Comparison of ENCODE assay signal across 38 cellular contexts in the genomic region with DNA sequence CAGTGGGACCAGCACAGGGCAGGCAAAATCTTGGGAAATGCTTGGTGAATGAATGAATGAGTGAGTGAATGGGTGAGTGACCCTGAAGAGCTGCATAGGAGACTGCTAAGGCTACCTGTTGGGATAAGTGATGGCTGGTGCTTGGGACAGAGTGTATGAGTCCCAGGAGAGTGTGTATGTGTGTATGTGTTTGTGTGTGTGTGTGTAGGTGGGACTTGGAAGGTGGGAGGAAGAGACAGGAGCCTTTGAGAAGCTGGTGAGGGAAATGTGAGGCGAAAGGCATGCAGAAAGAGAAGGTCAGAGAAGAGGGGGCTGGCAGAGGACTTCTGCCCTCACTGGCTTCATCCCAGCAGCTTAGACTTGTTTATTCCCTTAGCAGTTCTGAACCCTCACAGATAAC. TPM values are rescaled to one million over a fixed set of nuclear protein-coding genes. Genes with fewer than 3 reads are reported as not detected.
"Had no signal": no experiment of that assay in that cellular context is flagged by ENCODE, and none has a peak within 500 bp of the region (broad histone marks: within the 10 kb centered on the region; RNA-seq: fewer than 3 reads in every experiment).

No MANE protein-coding gene starts in this region.

- H3K36me3 Mint-ChIP-seq: activated CD4-positive, alpha-beta memory T cell treated with anti-CD3 and anti-CD28 coated beads for 36 hours; activated naive CD8-positive, alpha-beta T cell treated with anti-CD3 and anti-CD28 coated beads for 36 hours; brain had no signal

- H3K9me3 Mint-ChIP-seq: activated naive CD4-positive, alpha-beta T cell treated with anti-CD3 and anti-CD28 coated beads, Interleukin-2, amount 50 U/mL, for 72 hours had no signal

- H3K4me1 ChIP-seq: adrenal gland had no signal

- H3K4me1 Mint-ChIP-seq: activated B cell treated with CpG ODN at 0.5 μM for 24 hours; activated CD4-positive, alpha-beta T cell treated with anti-CD3 and anti-CD28 coated beads, Interleukin-2, amount 10 ng/mL, durations not matched to agents 24 days and 14 days; activated naive CD8-positive, alpha-beta T cell treated with anti-CD3 and anti-CD28 coated beads for 36 hours; activated T-helper 17 cell treated with anti-CD3 and anti-CD28 coated beads, Interleukin-2, amount 50 U/mL, for 72 hours; brain had no signal

- H3K27ac Mint-ChIP-seq: activated B cell treated with CpG ODN at 0.5 μM for 24 hours; activated CD4-positive, alpha-beta memory T cell treated with anti-CD3 and anti-CD28 coated beads for 36 hours; activated CD4-positive, alpha-beta T cell treated with anti-CD3 and anti-CD28 coated beads, Interleukin-2, amount 10 ng/mL, durations not matched to agents 24 days and 14 days; activated CD8-positive, alpha-beta T cell treated with anti-CD3 and anti-CD28 coated beads for 36 hours; activated naive CD4-positive, alpha-beta T cell treated with anti-CD3 and anti-CD28 coated beads for 36 hours; activated naive CD4-positive, alpha-beta T cell treated with anti-CD3 and anti-CD28 coated beads, Interleukin-2, amount 50 U/mL, for 72 hours; activated naive CD8-positive, alpha-beta T cell treated with anti-CD3 and anti-CD28 coated beads for 36 hours; activated T-cell treated with anti-CD3 and anti-CD28 coated beads, Interleukin-2, amount 50 U/mL, for 72 hours; activated T-helper 1 cell treated with anti-CD3 and anti-CD28 coated beads, Interleukin-12 subunit alpha, Interleukin-12 subunit beta, Interleukin-2, Interleukin-4 antibody, amounts not matched to agents 30 ng/mL and 10 ng/mL and 1 ng/mL, durations not matched to agents 14 hours and 24 hours and 36 hours; activated T-helper 17 cell treated with anti-CD3 and anti-CD28 coated beads, Interleukin-2, amount 50 U/mL, for 72 hours; brain; T-helper 1 cell treated with Interleukin-12 subunit alpha and Interleukin-12 subunit beta and Interleukin-4 antibody, amounts not matched to agents 30 μg/mL and 1 μg/mL, for 36 hours; T-helper 2 cell treated with Interferon-gamma antibody and Interleukin-4, amounts not matched to agents 5 μg/mL and 100 μg/mL, for 36 hours had no signal

- H3K36me3 ChIP-seq: adrenal gland had no signal

- H3K27ac ChIP-seq: adrenal gland, VCaP had no signal

- H3K4me3 ChIP-seq: adrenal gland had no signal

- H3K4me3 Mint-ChIP-seq: activated B cell treated with CpG ODN at 0.5 μM for 24 hours; activated CD4-positive, alpha-beta memory T cell treated with anti-CD3 and anti-CD28 coated beads for 36 hours; activated CD4-positive, alpha-beta T cell treated with anti-CD3 and anti-CD28 coated beads, Interleukin-2, amount 10 ng/mL, durations not matched to agents 24 days and 14 days; activated CD8-positive, alpha-beta T cell treated with anti-CD3 and anti-CD28 coated beads for 36 hours; activated naive CD4-positive, alpha-beta T cell treated with anti-CD3 and anti-CD28 coated beads for 36 hours; activated naive CD8-positive, alpha-beta T cell treated with anti-CD3 and anti-CD28 coated beads for 36 hours; activated T-cell treated with anti-CD3 and anti-CD28 coated beads, Interleukin-2, amount 50 U/mL, for 4 hours; activated T-cell treated with anti-CD3 and anti-CD28 coated beads, Interleukin-2, amount 50 U/mL, for 72 hours; activated T-helper 1 cell treated with anti-CD3 and anti-CD28 coated beads, Interleukin-12 subunit alpha, Interleukin-12 subunit beta, Interleukin-2, Interleukin-4 antibody, amounts not matched to agents 30 ng/mL and 10 ng/mL and 1 ng/mL, durations not matched to agents 14 hours and 24 hours and 36 hours; activated T-helper 17 cell treated with anti-CD3 and anti-CD28 coated beads, Interleukin-2, amount 50 U/mL, for 72 hours; brain; T-helper 1 cell treated with Interleukin-12 subunit alpha and Interleukin-12 subunit beta and Interleukin-4 antibody, amounts not matched to agents 30 μg/mL and 1 μg/mL, for 36 hours; T-helper 2 cell treated with Interferon-gamma antibody and Interleukin-4, amounts not matched to agents 5 μg/mL and 100 μg/mL, for 36 hours had no signal

- ATAC-seq: activated CD8-positive, alpha-beta T cell treated with anti-CD3 and anti-CD28 coated beads for 36 hours; activated naive CD4-positive, alpha-beta T cell treated with anti-CD3 and anti-CD28 coated beads, Interleukin-2, amount 50 U/mL, for 72 hours; activated T-cell treated with anti-CD3 and anti-CD28 coated beads, Interleukin-2, amount 50 U/mL, for 4 hours; activated T-cell treated with anti-CD3 and anti-CD28 coated beads, Interleukin-2, amount 50 U/mL, for 72 hours; activated T-helper 17 cell treated with anti-CD3 and anti-CD28 coated beads, Interleukin-2, amount 50 U/mL, for 72 hours had no signal

- H3K9me3 ChIP-seq: adrenal gland had no signal

- DNase-seq: activated B cell treated with CpG ODN at 0.5 μM for 24 hours; activated CD4-positive, alpha-beta memory T cell treated with anti-CD3 and anti-CD28 coated beads for 36 hours; activated CD4-positive, alpha-beta T cell treated with anti-CD3 and anti-CD28 coated beads for 4 hours; activated CD4-positive, alpha-beta T cell treated with anti-CD3 and anti-CD28 coated beads, Interleukin-2, amount 10 ng/mL, durations not matched to agents 24 days and 14 days; activated CD4-positive, alpha-beta T cell treated with anti-CD3 and anti-CD28 coated beads, Interleukin-2, amount 50 U/mL, for 1 hour; activated CD4-positive, alpha-beta T cell treated with anti-CD3 and anti-CD28 coated beads, Interleukin-2, amount 50 U/mL, for 4 hours; activated CD4-positive, CD25-positive, alpha-beta regulatory T cell treated with anti-CD3 and anti-CD28 coated beads, Interleukin-2, amount 50 U/mL, for 72 hours; activated CD8-positive, alpha-beta memory T cell treated with anti-CD3 and anti-CD28 coated beads, Interleukin-2, amount 50 U/mL, for 4 hours; activated CD8-positive, alpha-beta T cell treated with anti-CD3 and anti-CD28 coated beads for 36 hours; activated effector memory CD4-positive, alpha-beta T cell treated with anti-CD3 and anti-CD28 coated beads, Interleukin-2, amount 50 U/mL, for 16 hours; activated gamma-delta T cell treated with Interleukin-2 at 50 U/mL for 16 hours; activated naive CD4-positive, alpha-beta T cell; activated naive CD4-positive, alpha-beta T cell treated with anti-CD3 and anti-CD28 coated beads for 36 hours; activated naive CD4-positive, alpha-beta T cell treated with anti-CD3 and anti-CD28 coated beads, Interleukin-2, amount 50 U/mL, for 16 hours; activated naive CD8-positive, alpha-beta T cell treated with anti-CD3 and anti-CD28 coated beads for 36 hours; activated T-cell treated with anti-CD3 and anti-CD28 coated beads for 4 hours; activated T-cell treated with anti-CD3 and anti-CD28 coated beads, Interleukin-2, amount 50 U/mL, for 1 hour; activated T-cell treated with anti-CD3 and anti-CD28 coated beads, Interleukin-2, amount 50 U/mL, for 4 hours; activated T-cell treated with anti-CD3 and anti-CD28 coated beads, Interleukin-2, amount 50 U/mL, for 72 hours; adrenal gland; amniotic stem cell; aorta; central memory CD4-positive, alpha-beta T cell; T-helper 1 cell; T-helper 2 cell; T-helper 9 cell had no signal

- FAIRE-seq: astrocyte, TTC549 had no signal

RNA-seq across cellular contexts. Expression of a gene that starts 33.3 kb away (rescaled TPM):
- total RNA-seq: activated B cell treated with CpG ODN at 0.5 μM for 24 hours; activated CD4-positive, alpha-beta memory T cell treated with anti-CD3 and anti-CD28 coated beads for 36 hours; activated CD4-positive, alpha-beta T cell treated with anti-CD3 and anti-CD28 coated beads, Interleukin-2, amount 10 ng/mL, durations not matched to agents 24 days and 14 days; activated CD8-positive, alpha-beta memory T cell treated with anti-CD3 and anti-CD28 coated beads for 36 hours; activated naive CD8-positive, alpha-beta T cell treated with anti-CD3 and anti-CD28 coated beads for 36 hours; activated T-cell treated with anti-CD3 and anti-CD28 coated beads, Interleukin-2, amount 50 U/mL, for 4 hours; activated T-helper 17 cell treated with anti-CD3 and anti-CD28 coated beads, Interleukin-2, amount 50 U/mL, for 72 hours; aorta; cardiac septum; cerebellum had no signal
- polyA plus RNA-seq: adrenal gland, aorta had no signal
